35 cellular contexts compared by ENCODE assay signal in genomic region chr10:124370426-124370825, GRCh38.
"Had no signal": no experiment of that assay in that cellular context is flagged by ENCODE, and none has a peak within 500 bp of the region (broad histone marks: within the 10 kb centered on the region; RNA-seq: fewer than 3 reads in every experiment).

No MANE protein-coding gene starts in this region.

- H3K27ac Mint-ChIP-seq: activated B cell treated with CpG ODN at 0.5 μM for 24 hours; activated CD4-positive, alpha-beta memory T cell treated with anti-CD3 and anti-CD28 coated beads, Interleukin-2, amount 10 ng/mL, durations not matched to agents 7 days and 5 days; activated CD4-positive, alpha-beta T cell treated with anti-CD3 and anti-CD28 coated beads, Interleukin-2, amount 10 ng/mL, durations not matched to agents 7 days and 5 days; activated CD8-positive, alpha-beta memory T cell treated with anti-CD3 and anti-CD28 coated beads, Interleukin-2, amount 10 ng/mL, durations not matched to agents 7 days and 5 days; activated CD8-positive, alpha-beta T cell treated with anti-CD3 and anti-CD28 coated beads, Interleukin-2, amount 10 ng/mL, durations not matched to agents 7 days and 5 days; activated naive CD4-positive, alpha-beta T cell treated with anti-CD3 and anti-CD28 coated beads, Interleukin-2, amount 10 ng/mL, durations not matched to agents 7 days and 5 days; activated naive CD4-positive, alpha-beta T cell treated with anti-CD3 and anti-CD28 coated beads, Interleukin-2, amount 50 U/mL, for 24 hours; activated naive CD8-positive, alpha-beta T cell; activated naive CD8-positive, alpha-beta T cell treated with anti-CD3 and anti-CD28 coated beads, Interleukin-2, amount 10 ng/mL, durations not matched to agents 7 days and 5 days; activated naive CD8-positive, alpha-beta T cell treated with anti-CD3 and anti-CD28 coated beads, Interleukin-2, amount 50 U/mL, for 24 hours; activated T-cell treated with anti-CD3 and anti-CD28 coated beads, Interleukin-2, amount 50 U/mL, for 24 hours; activated T-helper 2 cell treated with anti-CD3 and anti-CD28 coated beads, Interferon-gamma antibody, Interleukin-2, Interleukin-4, amounts not matched to agents 10 μg/mL and 5 μg/mL and 100 μg/mL, durations not matched to agents 14 hours and 24 hours and 36 hours; brain; T-helper 1 cell treated with Interleukin-12 subunit alpha and Interleukin-12 subunit beta and Interleukin-4 antibody, amounts not matched to agents 30 μg/mL and 1 μg/mL, for 36 hours; T-helper 2 cell treated with Interferon-gamma antibody and Interleukin-4, amounts not matched to agents 5 μg/mL and 100 μg/mL, for 36 hours had no signal

- H3K4me3 Mint-ChIP-seq: activated B cell treated with CpG ODN at 0.5 μM for 24 hours; activated CD4-positive, alpha-beta memory T cell treated with anti-CD3 and anti-CD28 coated beads, Interleukin-2, amount 10 ng/mL, durations not matched to agents 7 days and 5 days; activated CD4-positive, alpha-beta T cell treated with anti-CD3 and anti-CD28 coated beads, Interleukin-2, amount 10 ng/mL, durations not matched to agents 7 days and 5 days; activated CD8-positive, alpha-beta memory T cell treated with anti-CD3 and anti-CD28 coated beads, Interleukin-2, amount 10 ng/mL, durations not matched to agents 7 days and 5 days; activated CD8-positive, alpha-beta T cell treated with anti-CD3 and anti-CD28 coated beads, Interleukin-2, amount 10 ng/mL, durations not matched to agents 7 days and 5 days; activated naive CD4-positive, alpha-beta T cell treated with anti-CD3 and anti-CD28 coated beads, Interleukin-2, amount 10 ng/mL, durations not matched to agents 7 days and 5 days; activated naive CD4-positive, alpha-beta T cell treated with anti-CD3 and anti-CD28 coated beads, Interleukin-2, amount 50 U/mL, for 24 hours; activated naive CD8-positive, alpha-beta T cell; activated naive CD8-positive, alpha-beta T cell treated with anti-CD3 and anti-CD28 coated beads, Interleukin-2, amount 10 ng/mL, durations not matched to agents 7 days and 5 days; activated naive CD8-positive, alpha-beta T cell treated with anti-CD3 and anti-CD28 coated beads, Interleukin-2, amount 50 U/mL, for 24 hours; activated T-cell treated with anti-CD3 and anti-CD28 coated beads, Interleukin-2, amount 50 U/mL, for 24 hours; brain; central memory CD8-positive, alpha-beta T cell; T-helper 1 cell treated with Interleukin-12 subunit alpha and Interleukin-12 subunit beta and Interleukin-4 antibody, amounts not matched to agents 30 μg/mL and 1 μg/mL, for 36 hours; T-helper 2 cell treated with Interferon-gamma antibody and Interleukin-4, amounts not matched to agents 5 μg/mL and 100 μg/mL, for 36 hours had no signal

- H3K4me1 ChIP-seq: ascending aorta had no signal

- ATAC-seq: activated CD8-positive, alpha-beta memory T cell treated with anti-CD3 and anti-CD28 coated beads, Interleukin-2, amount 10 ng/mL, durations not matched to agents 7 days and 5 days; activated CD8-positive, alpha-beta T cell treated with anti-CD3 and anti-CD28 coated beads, Interleukin-2, amount 10 ng/mL, durations not matched to agents 7 days and 5 days; activated naive CD8-positive, alpha-beta T cell treated with anti-CD3 and anti-CD28 coated beads, Interleukin-2, amount 50 U/mL, for 24 hours had no signal

- DNase-seq: activated B cell treated with CpG ODN at 0.5 μM for 24 hours; activated CD4-positive, alpha-beta memory T cell treated with anti-CD3 and anti-CD28 coated beads, Interleukin-2, amount 10 ng/mL, durations not matched to agents 7 days and 5 days; activated CD4-positive, alpha-beta T cell treated with anti-CD3 and anti-CD28 coated beads for 48 hours; activated CD4-positive, alpha-beta T cell treated with anti-CD3 and anti-CD28 coated beads, Interleukin-2, amount 10 ng/mL, durations not matched to agents 7 days and 5 days; activated CD4-positive, alpha-beta T cell treated with anti-CD3 and anti-CD28 coated beads, Interleukin-2, amount 50 U/mL, for 48 hours; activated CD4-positive, CD25-positive, alpha-beta regulatory T cell treated with anti-CD3 and anti-CD28 coated beads, Interleukin-2, amount 50 U/mL, for 72 hours; activated CD8-positive, alpha-beta memory T cell treated with anti-CD3 and anti-CD28 coated beads for 24 hours; activated CD8-positive, alpha-beta memory T cell treated with anti-CD3 and anti-CD28 coated beads, Interleukin-2, amount 10 ng/mL, durations not matched to agents 7 days and 5 days; activated CD8-positive, alpha-beta memory T cell treated with anti-CD3 and anti-CD28 coated beads, Interleukin-2, amount 50 U/mL, for 48 hours; activated CD8-positive, alpha-beta T cell treated with anti-CD3 and anti-CD28 coated beads, Interleukin-2, amount 10 ng/mL, durations not matched to agents 7 days and 5 days; activated effector memory CD4-positive, alpha-beta T cell treated with Interleukin-2 at 50 U/mL for 16 hours; activated gamma-delta T cell; activated naive CD4-positive, alpha-beta T cell treated with anti-CD3 and anti-CD28 coated beads, Interleukin-2, amount 10 ng/mL, durations not matched to agents 7 days and 5 days; activated naive CD4-positive, alpha-beta T cell treated with Interleukin-2 at 50 U/mL for 16 hours; activated naive CD8-positive, alpha-beta T cell treated with anti-CD3 and anti-CD28 coated beads, Interleukin-2, amount 10 ng/mL, durations not matched to agents 7 days and 5 days; activated naive CD8-positive, alpha-beta T cell treated with anti-CD3 and anti-CD28 coated beads, Interleukin-2, amount 50 U/mL, for 24 hours; activated T-cell treated with anti-CD3 and anti-CD28 coated beads, Interleukin-2, amount 50 U/mL, for 24 hours; activated T-cell treated with anti-CD3 and anti-CD28 coated beads, Interleukin-2, amount 50 U/mL, for 48 hours; amygdala; anterior cingulate cortex; caudate nucleus; cerebellar nuclear complex; T-helper 1 cell; T-helper 2 cell; T-helper 9 cell had no signal

- H3K27ac ChIP-seq: ascending aorta, cardiac muscle cell, VCaP had no signal

- H3K9me3 ChIP-seq: ascending aorta had no signal

- H3K36me3 ChIP-seq: ascending aorta, cardiac muscle cell had no signal

- H3K9me3 Mint-ChIP-seq: activated B cell treated with CpG ODN at 0.5 μM for 24 hours; activated CD4-positive, alpha-beta memory T cell treated with anti-CD3 and anti-CD28 coated beads, Interleukin-2, amount 10 ng/mL, durations not matched to agents 7 days and 5 days; activated CD4-positive, alpha-beta T cell treated with anti-CD3 and anti-CD28 coated beads, Interleukin-2, amount 10 ng/mL, durations not matched to agents 7 days and 5 days; activated naive CD4-positive, alpha-beta T cell treated with anti-CD3 and anti-CD28 coated beads, Interleukin-2, amount 10 ng/mL, durations not matched to agents 7 days and 5 days; activated naive CD4-positive, alpha-beta T cell treated with anti-CD3 and anti-CD28 coated beads, Interleukin-2, amount 50 U/mL, for 24 hours; activated naive CD8-positive, alpha-beta T cell treated with anti-CD3 and anti-CD28 coated beads, Interleukin-2, amount 10 ng/mL, durations not matched to agents 7 days and 5 days; activated naive CD8-positive, alpha-beta T cell treated with anti-CD3 and anti-CD28 coated beads, Interleukin-2, amount 50 U/mL, for 24 hours; activated T-cell treated with anti-CD3 and anti-CD28 coated beads, Interleukin-2, amount 50 U/mL, for 24 hours; activated T-helper 2 cell treated with anti-CD3 and anti-CD28 coated beads, Interferon-gamma antibody, Interleukin-2, Interleukin-4, amounts not matched to agents 10 μg/mL and 5 μg/mL and 100 μg/mL, durations not matched to agents 14 hours and 24 hours and 36 hours; central memory CD8-positive, alpha-beta T cell; T-helper 1 cell treated with Interleukin-12 subunit alpha and Interleukin-12 subunit beta and Interleukin-4 antibody, amounts not matched to agents 30 μg/mL and 1 μg/mL, for 36 hours; T-helper 2 cell treated with Interferon-gamma antibody and Interleukin-4, amounts not matched to agents 5 μg/mL and 100 μg/mL, for 36 hours had no signal

- H3K4me1 Mint-ChIP-seq: activated CD4-positive, alpha-beta memory T cell treated with anti-CD3 and anti-CD28 coated beads, Interleukin-2, amount 10 ng/mL, durations not matched to agents 7 days and 5 days; activated CD4-positive, alpha-beta T cell treated with anti-CD3 and anti-CD28 coated beads, Interleukin-2, amount 10 ng/mL, durations not matched to agents 7 days and 5 days; activated CD8-positive, alpha-beta memory T cell treated with anti-CD3 and anti-CD28 coated beads, Interleukin-2, amount 10 ng/mL, durations not matched to agents 7 days and 5 days; activated naive CD4-positive, alpha-beta T cell treated with anti-CD3 and anti-CD28 coated beads, Interleukin-2, amount 10 ng/mL, durations not matched to agents 7 days and 5 days; activated naive CD4-positive, alpha-beta T cell treated with anti-CD3 and anti-CD28 coated beads, Interleukin-2, amount 50 U/mL, for 24 hours; central memory CD8-positive, alpha-beta T cell had no signal

- H3K4me3 ChIP-seq: ascending aorta, cardiac muscle cell had no signal

- H3K27me3 ChIP-seq: ascending aorta, cardiac muscle cell had no signal

- H3K36me3 Mint-ChIP-seq: activated CD8-positive, alpha-beta memory T cell treated with anti-CD3 and anti-CD28 coated beads, Interleukin-2, amount 10 ng/mL, durations not matched to agents 7 days and 5 days; activated naive CD4-positive, alpha-beta T cell treated with anti-CD3 and anti-CD28 coated beads, Interleukin-2, amount 10 ng/mL, durations not matched to agents 7 days and 5 days; activated naive CD4-positive, alpha-beta T cell treated with anti-CD3 and anti-CD28 coated beads, Interleukin-2, amount 50 U/mL, for 24 hours; activated naive CD8-positive, alpha-beta T cell; activated naive CD8-positive, alpha-beta T cell treated with anti-CD3 and anti-CD28 coated beads, Interleukin-2, amount 10 ng/mL, durations not matched to agents 7 days and 5 days; brain had no signal
